In genomic region chr12:57743769-57744168, GRCh38 we compare ENCODE assay signal across 7 cellular contexts. TPM values are rescaled to one million over a fixed set of nuclear protein-coding genes. Genes with fewer than 3 reads are reported as not detected.
DNase-seq lines count a peak whose midpoint lies in the region; FAIRE-seq and TF ChIP-seq lines count a peak whose summit lies in the region.
"Had no signal": no experiment of that assay in that cellular context is flagged by ENCODE, and none has a peak within 500 bp of the region (broad histone marks: within the 10 kb centered on the region; RNA-seq: fewer than 3 reads in every experiment).

No MANE protein-coding gene starts in this region.

- H3K9me3 ChIP-seq in astrocyte (ENCODE audit: insufficient read depth, low read depth, low read length) (no peaks in the 10 kb centered on the region), skeletal muscle tissue (ENCODE audit: control insufficient read depth in 3 of 3, low read length in 3 of 3) (no peaks in the 10 kb centered on the region), kidney (ENCODE audit: control insufficient read depth in 1 of 2, low read length in 2 of 2) (no peaks in the 10 kb centered on the region)

- POLR2A ChIA-PET in activated CD4-positive, alpha-beta T cell treated with anti-CD3 and anti-CD28 coated beads, Interleukin-2, amount 10 ng/mL, durations not matched to agents 7 days and 5 days (lab: Charles Lee): no interaction called here

- H3K4me1 ChIP-seq in astrocyte (ENCODE audit: insufficient read depth, low read length): peaks cover 5% of the 10 kb centered on the region
- H3K4me1 ChIP-seq in skeletal muscle tissue (ENCODE audit: control insufficient read depth in 3 of 3, insufficient read depth in 3 of 3, low read length in 3 of 3): peaks cover 12 to 24% (median 14%) of the 10 kb centered on the region in 3 donors
- peaks cover 5 to 8% of the 10 kb centered on the region in 2 donors for H3K4me1 ChIP-seq in kidney (ENCODE audit: control insufficient read depth in 1 of 2, insufficient read depth in 1 of 2, low read depth in 1 of 2, low read length in 2 of 2)

- H3K4me3 ChIP-seq in astrocyte (ENCODE audit: insufficient read depth, low read depth, low read length) (no peak overlapping the region), skeletal muscle tissue (ENCODE audit: low read length in 3 of 3) (peak overlapping the region in 2 of 3 donors; percentile 93 to 99), kidney (ENCODE audit: low read length in 2 of 2) (no peak overlapping the region)

- H3K9ac ChIP-seq in astrocyte (ENCODE audit: low read length) (no peak overlapping the region), skeletal muscle tissue (ENCODE audit: low read depth in 1 of 3, low read length in 3 of 3) (peak overlapping the region in 2 of 3 donors; percentile 3 to 98), kidney (ENCODE audit: low read length in 2 of 2) (no peak overlapping the region)

- FAIRE-seq in astrocyte (lab: Jason Lieb, UNC): no peak
- no peak for FAIRE-seq in kidney (lab: Jason Lieb, UNC)

- no peak for DNase-seq in activated CD4-positive, alpha-beta T cell treated with anti-CD3 and anti-CD28 coated beads, Interleukin-2, amount 10 ng/mL, durations not matched to agents 7 days and 5 days
- DNase-seq in activated CD4-positive, alpha-beta T cell treated with anti-CD3 and anti-CD28 coated beads for 4 hours: no peak
- DNase-seq in astrocyte (ENCODE audit: low read depth) (no peak), kidney (no peak), posterior vena cava (ENCODE audit: low spot score) (no peak)
- DNase-seq: mesendoderm had no signal

- H3K36me3 ChIP-seq in astrocyte (ENCODE audit: insufficient read depth, low read length) (peaks cover 18% of the 10 kb centered on the region), skeletal muscle tissue (ENCODE audit: control insufficient read depth in 3 of 3, insufficient read depth in 3 of 3, low read length in 3 of 3) (peaks cover 15 to 20% (median 20%) of the 10 kb centered on the region in 3 donors), kidney (ENCODE audit: control insufficient read depth in 1 of 2, insufficient read depth in 2 of 2, low read length in 2 of 2) (peaks cover 7 to 10% of the 10 kb centered on the region in 2 donors)

- H3K4me3 Mint-ChIP-seq in activated CD4-positive, alpha-beta T cell treated with anti-CD3 and anti-CD28 coated beads, Interleukin-2, amount 10 ng/mL, durations not matched to agents 7 days and 5 days: peak overlapping the region; percentile 81
- H3K4me3 Mint-ChIP-seq in astrocyte (ENCODE audit: unreplicated experiment): peak overlapping the region; percentile 95

- no peak overlapping the region for H3K4me2 ChIP-seq in astrocyte (ENCODE audit: low read length)

- no peak overlapping the region for H3K27ac ChIP-seq in astrocyte (ENCODE audit: low read depth, low read length)
- H3K27ac ChIP-seq in skeletal muscle tissue (ENCODE audit: low read depth, low read length): peak overlapping the region; percentile 98
- no peak overlapping the region for H3K27ac ChIP-seq in kidney (ENCODE audit: low read depth in 2 of 2, low read length in 2 of 2)

- no peaks in the 10 kb centered on the region for H3K9me3 Mint-ChIP-seq in activated CD4-positive, alpha-beta T cell treated with anti-CD3 and anti-CD28 coated beads, Interleukin-2, amount 10 ng/mL, durations not matched to agents 7 days and 5 days
- no peaks in the 10 kb centered on the region for H3K9me3 Mint-ChIP-seq in astrocyte (ENCODE audit: unreplicated experiment)

- no peak for TF ChIP-seq CTCF in astrocyte (IDR thresholded peaks at IDR 0.05; ENCODE audit: insufficient read depth, low read depth, low read length)
- no peak for TF ChIP-seq CTCF in kidney (IDR thresholded peaks at IDR 0.05; ENCODE audit: borderline replicate concordance, extremely low read depth, insufficient read depth)

- intact Hi-C loops in kidney (cut with DNase I) (no loop called here), posterior vena cava (cut with DNase I) (no loop called here)

- no peaks in the 10 kb centered on the region for H4K20me1 ChIP-seq in astrocyte (ENCODE audit: insufficient read depth, low read length)

- CTCF ChIA-PET in activated CD4-positive, alpha-beta T cell treated with anti-CD3 and anti-CD28 coated beads, Interleukin-2, amount 10 ng/mL, durations not matched to agents 7 days and 5 days (lab: Charles Lee): interaction anchor here (0.5 to 2.2 kb wide), 2 partner anchors 160 to 452 kb away, joined by 4 read pairs; no protein-coding TSS in a partner anchor

- H2AFZ ChIP-seq in astrocyte (ENCODE audit: low read depth, low read length): no peak overlapping the region

- peaks cover 42% of the 10 kb centered on the region for H3K36me3 Mint-ChIP-seq in activated CD4-positive, alpha-beta T cell treated with anti-CD3 and anti-CD28 coated beads, Interleukin-2, amount 10 ng/mL, durations not matched to agents 7 days and 5 days (ENCODE audit: low read depth)
- H3K36me3 Mint-ChIP-seq in astrocyte (ENCODE audit: low read depth, unreplicated experiment): peaks cover 22% of the 10 kb centered on the region

- H3K27ac Mint-ChIP-seq in activated CD4-positive, alpha-beta T cell treated with anti-CD3 and anti-CD28 coated beads, Interleukin-2, amount 10 ng/mL, durations not matched to agents 7 days and 5 days: peak overlapping the region; percentile 92
- peak overlapping the region; percentile 97 for H3K27ac Mint-ChIP-seq in astrocyte (ENCODE audit: unreplicated experiment)

- H3K4me1 Mint-ChIP-seq in activated CD4-positive, alpha-beta T cell treated with anti-CD3 and anti-CD28 coated beads, Interleukin-2, amount 10 ng/mL, durations not matched to agents 7 days and 5 days: peaks cover 64% of the 10 kb centered on the region
- peaks cover 8% of the 10 kb centered on the region for H3K4me1 Mint-ChIP-seq in astrocyte (ENCODE audit: low read depth, unreplicated experiment)

- H3K27me3 ChIP-seq in astrocyte (ENCODE audit: insufficient read depth, low read length) (peaks cover 29% of the 10 kb centered on the region), skeletal muscle tissue (ENCODE audit: control insufficient read depth in 3 of 3, insufficient read depth in 3 of 3, low read length in 3 of 3) (peaks cover 11 to 24% (median 24%) of the 10 kb centered on the region in 3 donors)

- no peaks in the 10 kb centered on the region for H3K27me3 Mint-ChIP-seq in activated CD4-positive, alpha-beta T cell treated with anti-CD3 and anti-CD28 coated beads, Interleukin-2, amount 10 ng/mL, durations not matched to agents 7 days and 5 days
- peaks cover 24% of the 10 kb centered on the region for H3K27me3 Mint-ChIP-seq in astrocyte (ENCODE audit: low read depth, unreplicated experiment)

- peaks cover 7% of the 10 kb centered on the region for H3K79me2 ChIP-seq in astrocyte (ENCODE audit: insufficient read depth, low read length)

RNA-seq across cellular contexts. Expression of gene TSPAN31, which starts 1.1 kb away (rescaled TPM):
- 10 to 100 TPM; 18.6 to 22.3 TPM for total RNA-seq in activated CD4-positive, alpha-beta T cell treated with anti-CD3 and anti-CD28 coated beads, Interleukin-2, amount 10 ng/mL, durations not matched to agents 7 days and 5 days
- total RNA-seq in astrocyte (18.6 and 22.9 TPM in 2 replicates), skeletal muscle tissue (57.9 TPM), kidney (53.3 TPM), posterior vena cava (10 to 100 TPM; 20.1 to 26.3 TPM)
- 60.1 TPM for polyA plus RNA-seq in kidney (ENCODE audit: insufficient read depth, low read depth, low replicate concordance)

RNA-seq across cellular contexts. Expression of gene AGAP2, which starts 5.2 kb away (rescaled TPM):
- 10 to 100 TPM; 72.6 to 73.3 TPM for total RNA-seq in activated CD4-positive, alpha-beta T cell treated with anti-CD3 and anti-CD28 coated beads, Interleukin-2, amount 10 ng/mL, durations not matched to agents 7 days and 5 days
- total RNA-seq in astrocyte (0.14 and 0.17 TPM in 2 replicates), skeletal muscle tissue (2.1 TPM), kidney (3.7 TPM), posterior vena cava (1 to 10 TPM; 1.8 to 2.2 TPM)
- polyA plus RNA-seq in kidney (ENCODE audit: insufficient read depth, low read depth, low replicate concordance): 0.13 TPM

RNA-seq across cellular contexts. Expression of gene CDK4, which starts 8.3 kb away (rescaled TPM):
- total RNA-seq in activated CD4-positive, alpha-beta T cell treated with anti-CD3 and anti-CD28 coated beads, Interleukin-2, amount 10 ng/mL, durations not matched to agents 7 days and 5 days: 100 to 1,000 TPM in 1 of 2 experiments, 10 to 100 TPM in 1; 84.4 to 104 TPM
- total RNA-seq in astrocyte (113 and 133 TPM in 2 replicates), skeletal muscle tissue (78.8 TPM), kidney (69.1 TPM), posterior vena cava (10 to 100 TPM; 65.3 to 66.0 TPM)
- 118 TPM for polyA plus RNA-seq in kidney (ENCODE audit: insufficient read depth, low read depth, low replicate concordance)

RNA-seq across cellular contexts. Expression of gene MARCHF9, which starts 11.1 kb away (rescaled TPM):
- 10 to 100 TPM; 23.7 to 27.2 TPM for total RNA-seq in activated CD4-positive, alpha-beta T cell treated with anti-CD3 and anti-CD28 coated beads, Interleukin-2, amount 10 ng/mL, durations not matched to agents 7 days and 5 days
- total RNA-seq in astrocyte: 11.3 and 13.0 TPM in 2 replicates
- 4.7 TPM for total RNA-seq in skeletal muscle tissue
- total RNA-seq in kidney: 22.9 TPM
- polyA plus RNA-seq in kidney (ENCODE audit: insufficient read depth, low read depth, low replicate concordance): 38.4 TPM
- 1 to 10 TPM; 7.4 to 9.4 TPM for total RNA-seq in posterior vena cava

RNA-seq across cellular contexts. Expression of gene CYP27B1, which starts 23.1 kb away (rescaled TPM):
- 1 to 10 TPM; 1.9 to 2.3 TPM for total RNA-seq in activated CD4-positive, alpha-beta T cell treated with anti-CD3 and anti-CD28 coated beads, Interleukin-2, amount 10 ng/mL, durations not matched to agents 7 days and 5 days
- 1.5 TPM in 2 replicates for total RNA-seq in astrocyte
- under 0.01 TPM for total RNA-seq in skeletal muscle tissue
- 3.5 TPM for total RNA-seq in kidney
- polyA plus RNA-seq in kidney (ENCODE audit: insufficient read depth, low read depth, low replicate concordance): 33.4 TPM
- 1 to 10 TPM in 1 of 2 donors, under 1 TPM in 1; 0.57 to 1.1 TPM for total RNA-seq in posterior vena cava

Comparison
In these comparisons a context has a peak if more than half of its experiments do, and no peak if none do; other contexts are left out.
1. H3K4me3 ChIP-seq: peak in skeletal muscle tissue (2 of 3); none in astrocyte (single experiment) and kidney (0 of 2).
2. H3K9ac ChIP-seq: peak in skeletal muscle tissue (2 of 3); none in astrocyte (single experiment) and kidney (0 of 2).
3. RNA of gene AGAP2, which starts 5.2 kb away (total RNA-seq): 72.6 to 73.3 TPM in activated CD4-positive, alpha-beta T cell treated with anti-CD3 and anti-CD28 coated beads, Interleukin-2, amount 10 ng/mL, durations not matched to agents 7 days and 5 days; 3.7 TPM in kidney (single experiment), 1.8 to 2.2 TPM in posterior vena cava, 2.1 TPM in skeletal muscle tissue (single experiment) and 0.14 to 0.17 TPM in astrocyte; every median in the first group is over 10 times any median in the second.